Comparison of ENCODE assay signal across 21 cellular contexts in the genomic region with DNA sequence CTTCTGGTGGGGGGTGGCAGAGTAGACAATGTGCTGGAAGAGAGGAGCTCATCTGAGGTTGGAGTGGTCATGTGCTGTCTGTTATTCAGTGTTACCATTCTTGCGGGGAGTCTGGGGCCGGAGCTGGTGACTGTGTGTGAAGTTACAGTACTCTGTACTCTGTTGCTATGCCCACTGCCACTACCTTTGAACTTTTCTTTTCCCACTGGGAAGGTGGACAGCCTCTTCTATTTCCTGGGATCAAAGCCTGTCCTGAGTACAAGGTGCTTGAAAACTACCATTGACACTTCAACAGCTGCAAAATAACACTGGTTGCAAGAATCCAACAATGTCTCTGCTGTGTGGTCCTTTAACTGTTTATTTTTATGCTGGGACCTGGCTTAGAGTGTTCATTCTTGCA.
DNase-seq lines count a peak whose midpoint lies in the region; ATAC-seq and TF ChIP-seq lines count a peak whose summit lies in the region.
"Had no signal": no experiment of that assay in that cellular context is flagged by ENCODE, and none has a peak within 500 bp of the region (broad histone marks: within the 10 kb centered on the region; RNA-seq: fewer than 3 reads in every experiment).

No MANE protein-coding gene starts in this region.

- ATAC-seq in CD8-positive, alpha-beta T cell = no peak

- H3K27me3 Mint-ChIP-seq in CD8-positive, alpha-beta T cell (ENCODE audit: low read depth) = no peaks in the 10 kb centered on the region
- peaks cover 3% of the 10 kb centered on the region for H3K27me3 Mint-ChIP-seq in nephron progenitor cell (ENCODE audit: low read depth, poor library complexity)
- no peaks in the 10 kb centered on the region for H3K27me3 Mint-ChIP-seq in MCF 10A (ENCODE audit: insufficient read depth, unreplicated experiment)
- H3K27me3 Mint-ChIP-seq: CD4-positive, CD25-positive, alpha-beta regulatory T cell had no signal

- no peaks in the 10 kb centered on the region for H3K27me3 ChIP-seq in CD8-positive, alpha-beta T cell (ENCODE audit: insufficient read depth, low read length)
- H3K27me3 ChIP-seq in HUES6 (ENCODE audit: control insufficient read depth, insufficient read depth, low read length) (no peaks in the 10 kb centered on the region), iPS-18a (ENCODE audit: control insufficient read depth, insufficient read depth, low read length) (no peaks in the 10 kb centered on the region)
- H3K27me3 ChIP-seq: BE2C, Peyer's patch had no signal

- BruUV-seq in MCF 10A (replicated peaks; lab: Mats Ljungman, UMichigan) = no TSS peak

- H3K4me3 Mint-ChIP-seq in CD8-positive, alpha-beta T cell = no peak overlapping the region
- H3K4me3 Mint-ChIP-seq in nephron progenitor cell (no peak overlapping the region), MCF 10A (ENCODE audit: unreplicated experiment) (no peak overlapping the region)
- H3K4me3 Mint-ChIP-seq: CD4-positive, CD25-positive, alpha-beta regulatory T cell had no signal

- CTCF ChIA-PET in CD8-positive, alpha-beta T cell (lab: Charles Lee) = interaction anchor here (0.6 to 3.0 kb wide), 2 partner anchors 64 to 85 kb away, joined by 3 to 10 read pairs; no protein-coding TSS in a partner anchor
- CTCF ChIA-PET in MCF 10A (lab: Yijun Ruan, JAX) = no interaction called here

- H3K9ac ChIP-seq in HUES6 (ENCODE audit: low read length) (no peak overlapping the region), iPS-18a (ENCODE audit: low read length) (no peak overlapping the region)

- H3K36me3 ChIP-seq in CD8-positive, alpha-beta T cell (ENCODE audit: insufficient read depth, low read length) = peaks cover 4% of the 10 kb centered on the region
- H3K36me3 ChIP-seq in HUES6 (ENCODE audit: control insufficient read depth, insufficient read depth, low read length) (peaks cover 13% of the 10 kb centered on the region), iPS-18a (ENCODE audit: control insufficient read depth, low read depth, low read length) (peaks cover 5% of the 10 kb centered on the region)
- H3K36me3 ChIP-seq: BE2C had no signal

- DNase-seq in CD8-positive, alpha-beta T cell = no peak
- no peak for DNase-seq in nephron progenitor cell
- no peak for DNase-seq in T-helper 9 cell
- no peak for DNase-seq in MCF 10A (ENCODE audit: unreplicated experiment)
- no peak for DNase-seq in SHP77 (lab: John Stamatoyannopoulos, UW)
- no peak for DNase-seq in activated gamma-delta T cell (lab: John Stamatoyannopoulos, UW)
- DNase-seq: BE2C; Calu3; CD4-positive, CD25-positive, alpha-beta regulatory T cell; DMS53; GOT3; Kasumi-1; MM.1S; NCI-H1092 treated with DMSO at 0.1 percent for 48 hours; NCI-H146; NCI-H2171; NCI-H526 treated with DMSO at 0.1 percent for 48 hours; NK-92 treated with Interleukin-12 subunit alpha and Interleukin-12 subunit beta, amount 100 ng/mL, for 24 hours; Peyer's patch had no signal

- POLR2A ChIA-PET in CD8-positive, alpha-beta T cell (lab: Charles Lee) = no interaction called here
- POLR2A ChIA-PET in MCF 10A (lab: Yijun Ruan, JAX) = interaction anchor here (0.6 to 1.3 kb wide), 3 partner anchors 10 to 50 kb away, joined by 3 to 5 read pairs (median 3); no protein-coding TSS in a partner anchor

- H3K4me3 ChIP-seq in CD8-positive, alpha-beta T cell (ENCODE audit: low read depth, low read length) = no peak overlapping the region
- H3K4me3 ChIP-seq in HUES6 (ENCODE audit: low read depth, low read length) (no peak overlapping the region), iPS-18a (ENCODE audit: low read length) (no peak overlapping the region)
- H3K4me3 ChIP-seq: Peyer's patch had no signal

- no peak for TF ChIP-seq CTCF in CD8-positive, alpha-beta T cell (IDR thresholded peaks at IDR 0.05)
- TF ChIP-seq CTCF in nephron progenitor cell (IDR thresholded peaks at IDR 0.05) = no peak
- TF ChIP-seq CTCF in MCF 10A (IDR thresholded peaks at IDR 0.05; ENCODE audit: unreplicated experiment) = no peak

- no peaks in the 10 kb centered on the region for H3K9me3 ChIP-seq in CD8-positive, alpha-beta T cell (ENCODE audit: low read length)
- peaks cover 3% of the 10 kb centered on the region; the same call in 1 of the 2 replicates for H3K9me3 ChIP-seq in HUES6 (ENCODE audit: control insufficient read depth, insufficient read depth, low read depth, low read length)
- H3K9me3 ChIP-seq in iPS-18a (ENCODE audit: control insufficient read depth, low read depth, low read length) = peaks cover 1% of the 10 kb centered on the region
- H3K9me3 ChIP-seq: BE2C, Peyer's patch had no signal

- H3K36me3 Mint-ChIP-seq in CD8-positive, alpha-beta T cell = peaks cover 56% of the 10 kb centered on the region
- peaks cover 90% of the 10 kb centered on the region for H3K36me3 Mint-ChIP-seq in nephron progenitor cell (ENCODE audit: low read depth)
- peaks cover 6% of the 10 kb centered on the region for H3K36me3 Mint-ChIP-seq in MCF 10A (ENCODE audit: insufficient read depth, unreplicated experiment)

- no peak overlapping the region for H3K27ac ChIP-seq in CD8-positive, alpha-beta T cell (ENCODE audit: low read depth, low read length)
- peak overlapping the region; percentile 50 for H3K27ac ChIP-seq in HUES6 (ENCODE audit: low read depth, low read length)
- peak overlapping the region; percentile 54 for H3K27ac ChIP-seq in iPS-18a (ENCODE audit: low read length)
- H3K27ac ChIP-seq: Peyer's patch had no signal

- H3K4me1 ChIP-seq in CD8-positive, alpha-beta T cell (ENCODE audit: insufficient read depth, low read length) = peaks cover 7% of the 10 kb centered on the region
- H3K4me1 ChIP-seq in HUES6 (ENCODE audit: control insufficient read depth, insufficient read depth, low read length) (peaks cover 41% of the 10 kb centered on the region), iPS-18a (ENCODE audit: control insufficient read depth, low read depth, low read length) (peaks cover 35% of the 10 kb centered on the region)
- H3K4me1 ChIP-seq: Peyer's patch had no signal

- intact Hi-C loops in CD8-positive, alpha-beta T cell (cut with DNase I, micrococcal nuclease) = loop anchor here in 1 of 2 experiments (5.0 kb wide), 1 partner anchor 36 kb away; no protein-coding TSS in a partner anchor
- intact Hi-C loops in MCF 10A (cut with micrococcal nuclease) = no loop called here

- peak overlapping the region; percentile 11 for H3K27ac Mint-ChIP-seq in CD8-positive, alpha-beta T cell
- H3K27ac Mint-ChIP-seq in nephron progenitor cell = peak overlapping the region; percentile 95
- H3K27ac Mint-ChIP-seq in MCF 10A (ENCODE audit: low read depth, unreplicated experiment) = no peak overlapping the region

- H3K4me1 Mint-ChIP-seq in CD8-positive, alpha-beta T cell (ENCODE audit: low read depth) = peaks cover 30% of the 10 kb centered on the region
- H3K4me1 Mint-ChIP-seq in nephron progenitor cell (peaks cover 57% of the 10 kb centered on the region), MCF 10A (ENCODE audit: insufficient read depth, unreplicated experiment) (peaks cover 9% of the 10 kb centered on the region)

- no peaks in the 10 kb centered on the region for H3K9me3 Mint-ChIP-seq in CD8-positive, alpha-beta T cell
- H3K9me3 Mint-ChIP-seq in nephron progenitor cell = peaks cover 42% of the 10 kb centered on the region
- H3K9me3 Mint-ChIP-seq in MCF 10A (ENCODE audit: unreplicated experiment) = no peaks in the 10 kb centered on the region
